In genomic region chr15:45424429-45424828, GRCh38 we compare ENCODE assay signal across 35 cellular contexts.
"Had no signal": no experiment of that assay in that cellular context is flagged by ENCODE, and none has a peak within 500 bp of the region (broad histone marks: within the 10 kb centered on the region; RNA-seq: fewer than 3 reads in every experiment).

No MANE protein-coding gene starts in this region.

- H3K36me3 Mint-ChIP-seq: activated naive CD8-positive, alpha-beta T cell had no signal

- FAIRE-seq: TTC549 had no signal

- H3K27me3 ChIP-seq: ascending aorta, brain microvascular endothelial cell, breast epithelium had no signal

- H3K27ac Mint-ChIP-seq: activated B cell treated with CpG ODN at 0.5 μM for 24 hours; activated CD4-positive, alpha-beta memory T cell treated with anti-CD3 and anti-CD28 coated beads for 36 hours; activated CD4-positive, alpha-beta T cell treated with anti-CD3 and anti-CD28 coated beads, Interleukin-2, amount 10 ng/mL, durations not matched to agents 24 days and 14 days; activated CD8-positive, alpha-beta T cell treated with anti-CD3 and anti-CD28 coated beads for 36 hours; activated naive CD4-positive, alpha-beta T cell treated with anti-CD3 and anti-CD28 coated beads, Interleukin-2, amount 10 ng/mL, durations not matched to agents 7 days and 5 days; activated naive CD4-positive, alpha-beta T cell treated with anti-CD3 and anti-CD28 coated beads, Interleukin-2, amount 50 U/mL, for 24 hours; activated naive CD8-positive, alpha-beta T cell; activated naive CD8-positive, alpha-beta T cell treated with anti-CD3 and anti-CD28 coated beads, Interleukin-2, amount 10 ng/mL, durations not matched to agents 7 days and 5 days; activated naive CD8-positive, alpha-beta T cell treated with anti-CD3 and anti-CD28 coated beads, Interleukin-2, amount 50 U/mL, for 24 hours; activated T-cell treated with anti-CD3 and anti-CD28 coated beads, Interleukin-2, amount 50 U/mL, for 72 hours; activated T-helper 1 cell treated with anti-CD3 and anti-CD28 coated beads, Interleukin-12 subunit alpha, Interleukin-12 subunit beta, Interleukin-2, Interleukin-4 antibody, amounts not matched to agents 30 ng/mL and 10 ng/mL and 1 ng/mL, durations not matched to agents 14 hours and 24 hours and 36 hours; activated T-helper 17 cell treated with anti-CD3 and anti-CD28 coated beads, Interleukin-2, amount 50 U/mL, for 72 hours; T-helper 1 cell treated with Interleukin-12 subunit alpha and Interleukin-12 subunit beta and Interleukin-4 antibody, amounts not matched to agents 30 μg/mL and 1 μg/mL, for 36 hours; T-helper 2 cell treated with Interferon-gamma antibody and Interleukin-4, amounts not matched to agents 5 μg/mL and 100 μg/mL, for 36 hours had no signal

- H3K27ac ChIP-seq: ascending aorta, brain microvascular endothelial cell, breast epithelium, VCaP had no signal

- H3K4me3 ChIP-seq: ascending aorta, breast epithelium had no signal

- H3K9me3 ChIP-seq: ascending aorta, breast epithelium had no signal

- H3K9me3 Mint-ChIP-seq: activated B cell treated with CpG ODN at 0.5 μM for 24 hours; activated CD4-positive, alpha-beta memory T cell treated with anti-CD3 and anti-CD28 coated beads for 36 hours; activated CD4-positive, alpha-beta T cell treated with anti-CD3 and anti-CD28 coated beads, Interleukin-2, amount 10 ng/mL, durations not matched to agents 24 days and 14 days; activated CD8-positive, alpha-beta T cell treated with anti-CD3 and anti-CD28 coated beads for 36 hours; activated naive CD4-positive, alpha-beta T cell treated with anti-CD3 and anti-CD28 coated beads, Interleukin-2, amount 10 ng/mL, durations not matched to agents 7 days and 5 days; activated naive CD4-positive, alpha-beta T cell treated with anti-CD3 and anti-CD28 coated beads, Interleukin-2, amount 50 U/mL, for 24 hours; activated naive CD8-positive, alpha-beta T cell treated with anti-CD3 and anti-CD28 coated beads, Interleukin-2, amount 10 ng/mL, durations not matched to agents 7 days and 5 days; activated naive CD8-positive, alpha-beta T cell treated with anti-CD3 and anti-CD28 coated beads, Interleukin-2, amount 50 U/mL, for 24 hours; activated T-cell treated with anti-CD3 and anti-CD28 coated beads, Interleukin-2, amount 50 U/mL, for 4 hours; activated T-cell treated with anti-CD3 and anti-CD28 coated beads, Interleukin-2, amount 50 U/mL, for 72 hours; activated T-helper 1 cell treated with anti-CD3 and anti-CD28 coated beads, Interleukin-12 subunit alpha, Interleukin-12 subunit beta, Interleukin-2, Interleukin-4 antibody, amounts not matched to agents 30 ng/mL and 10 ng/mL and 1 ng/mL, durations not matched to agents 14 hours and 24 hours and 36 hours; activated T-helper 17 cell treated with anti-CD3 and anti-CD28 coated beads, Interleukin-2, amount 50 U/mL, for 72 hours; T-helper 1 cell treated with Interleukin-12 subunit alpha and Interleukin-12 subunit beta and Interleukin-4 antibody, amounts not matched to agents 30 μg/mL and 1 μg/mL, for 36 hours; T-helper 2 cell treated with Interferon-gamma antibody and Interleukin-4, amounts not matched to agents 5 μg/mL and 100 μg/mL, for 36 hours had no signal

- H3K4me1 ChIP-seq: ascending aorta, breast epithelium had no signal

- H3K27me3 Mint-ChIP-seq: activated B cell treated with CpG ODN at 0.5 μM for 24 hours; activated CD4-positive, alpha-beta memory T cell treated with anti-CD3 and anti-CD28 coated beads for 36 hours; activated CD8-positive, alpha-beta T cell treated with anti-CD3 and anti-CD28 coated beads for 36 hours; activated naive CD4-positive, alpha-beta T cell treated with anti-CD3 and anti-CD28 coated beads, Interleukin-2, amount 50 U/mL, for 24 hours; activated naive CD8-positive, alpha-beta T cell; activated naive CD8-positive, alpha-beta T cell treated with anti-CD3 and anti-CD28 coated beads, Interleukin-2, amount 10 ng/mL, durations not matched to agents 7 days and 5 days; activated naive CD8-positive, alpha-beta T cell treated with anti-CD3 and anti-CD28 coated beads, Interleukin-2, amount 50 U/mL, for 24 hours; activated T-helper 17 cell treated with anti-CD3 and anti-CD28 coated beads, Interleukin-2, amount 50 U/mL, for 72 hours had no signal

- H3K4me3 Mint-ChIP-seq: activated B cell treated with CpG ODN at 0.5 μM for 24 hours; activated CD4-positive, alpha-beta memory T cell treated with anti-CD3 and anti-CD28 coated beads for 36 hours; activated CD4-positive, alpha-beta T cell treated with anti-CD3 and anti-CD28 coated beads, Interleukin-2, amount 10 ng/mL, durations not matched to agents 24 days and 14 days; activated CD8-positive, alpha-beta T cell treated with anti-CD3 and anti-CD28 coated beads for 36 hours; activated naive CD4-positive, alpha-beta T cell treated with anti-CD3 and anti-CD28 coated beads, Interleukin-2, amount 10 ng/mL, durations not matched to agents 7 days and 5 days; activated naive CD4-positive, alpha-beta T cell treated with anti-CD3 and anti-CD28 coated beads, Interleukin-2, amount 50 U/mL, for 24 hours; activated naive CD8-positive, alpha-beta T cell; activated naive CD8-positive, alpha-beta T cell treated with anti-CD3 and anti-CD28 coated beads, Interleukin-2, amount 10 ng/mL, durations not matched to agents 7 days and 5 days; activated naive CD8-positive, alpha-beta T cell treated with anti-CD3 and anti-CD28 coated beads, Interleukin-2, amount 50 U/mL, for 24 hours; activated T-cell treated with anti-CD3 and anti-CD28 coated beads, Interleukin-2, amount 50 U/mL, for 4 hours; activated T-cell treated with anti-CD3 and anti-CD28 coated beads, Interleukin-2, amount 50 U/mL, for 72 hours; activated T-helper 1 cell treated with anti-CD3 and anti-CD28 coated beads, Interleukin-12 subunit alpha, Interleukin-12 subunit beta, Interleukin-2, Interleukin-4 antibody, amounts not matched to agents 30 ng/mL and 10 ng/mL and 1 ng/mL, durations not matched to agents 14 hours and 24 hours and 36 hours; activated T-helper 17 cell treated with anti-CD3 and anti-CD28 coated beads, Interleukin-2, amount 50 U/mL, for 72 hours; T-helper 1 cell treated with Interleukin-12 subunit alpha and Interleukin-12 subunit beta and Interleukin-4 antibody, amounts not matched to agents 30 μg/mL and 1 μg/mL, for 36 hours; T-helper 2 cell treated with Interferon-gamma antibody and Interleukin-4, amounts not matched to agents 5 μg/mL and 100 μg/mL, for 36 hours had no signal

- ATAC-seq: activated CD8-positive, alpha-beta T cell treated with anti-CD3 and anti-CD28 coated beads for 36 hours; activated naive CD8-positive, alpha-beta T cell treated with anti-CD3 and anti-CD28 coated beads, Interleukin-2, amount 50 U/mL, for 24 hours; activated T-cell treated with anti-CD3 and anti-CD28 coated beads, Interleukin-2, amount 50 U/mL, for 4 hours; activated T-cell treated with anti-CD3 and anti-CD28 coated beads, Interleukin-2, amount 50 U/mL, for 72 hours; activated T-helper 17 cell treated with anti-CD3 and anti-CD28 coated beads, Interleukin-2, amount 50 U/mL, for 72 hours had no signal

- DNase-seq: activated B cell treated with CpG ODN at 0.5 μM for 24 hours; activated CD4-positive, alpha-beta memory T cell treated with anti-CD3 and anti-CD28 coated beads for 36 hours; activated CD4-positive, alpha-beta T cell treated with anti-CD3 and anti-CD28 coated beads for 4 hours; activated CD4-positive, alpha-beta T cell treated with anti-CD3 and anti-CD28 coated beads, Interleukin-2, amount 10 ng/mL, durations not matched to agents 24 days and 14 days; activated CD4-positive, alpha-beta T cell treated with anti-CD3 and anti-CD28 coated beads, Interleukin-2, amount 50 U/mL, for 1 hour; activated CD4-positive, alpha-beta T cell treated with anti-CD3 and anti-CD28 coated beads, Interleukin-2, amount 50 U/mL, for 4 hours; activated CD4-positive, CD25-positive, alpha-beta regulatory T cell treated with anti-CD3 and anti-CD28 coated beads, Interleukin-2, amount 50 U/mL, for 72 hours; activated CD8-positive, alpha-beta memory T cell treated with anti-CD3 and anti-CD28 coated beads, Interleukin-2, amount 50 U/mL, for 4 hours; activated CD8-positive, alpha-beta T cell treated with anti-CD3 and anti-CD28 coated beads for 36 hours; activated gamma-delta T cell; activated naive CD4-positive, alpha-beta T cell treated with anti-CD3 and anti-CD28 coated beads, Interleukin-2, amount 10 ng/mL, durations not matched to agents 7 days and 5 days; activated naive CD4-positive, alpha-beta T cell treated with Interleukin-2 at 50 U/mL for 16 hours; activated naive CD8-positive, alpha-beta T cell treated with anti-CD3 and anti-CD28 coated beads, Interleukin-2, amount 10 ng/mL, durations not matched to agents 7 days and 5 days; activated naive CD8-positive, alpha-beta T cell treated with anti-CD3 and anti-CD28 coated beads, Interleukin-2, amount 50 U/mL, for 24 hours; activated T-cell treated with anti-CD3 and anti-CD28 coated beads for 4 hours; activated T-cell treated with anti-CD3 and anti-CD28 coated beads, Interleukin-2, amount 50 U/mL, for 1 hour; activated T-cell treated with anti-CD3 and anti-CD28 coated beads, Interleukin-2, amount 50 U/mL, for 4 hours; activated T-cell treated with anti-CD3 and anti-CD28 coated beads, Interleukin-2, amount 50 U/mL, for 72 hours; amygdala; anterior cingulate cortex; brain microvascular endothelial cell; central memory CD4-positive, alpha-beta T cell; T-helper 1 cell; T-helper 2 cell; T-helper 9 cell had no signal

- H3K4me1 Mint-ChIP-seq: activated B cell treated with CpG ODN at 0.5 μM for 24 hours; activated naive CD4-positive, alpha-beta T cell treated with anti-CD3 and anti-CD28 coated beads, Interleukin-2, amount 10 ng/mL, durations not matched to agents 7 days and 5 days; activated naive CD4-positive, alpha-beta T cell treated with anti-CD3 and anti-CD28 coated beads, Interleukin-2, amount 50 U/mL, for 24 hours; activated naive CD8-positive, alpha-beta T cell treated with anti-CD3 and anti-CD28 coated beads, Interleukin-2, amount 50 U/mL, for 24 hours; activated T-helper 17 cell treated with anti-CD3 and anti-CD28 coated beads, Interleukin-2, amount 50 U/mL, for 72 hours had no signal
